Comparison of ENCODE assay signal across 1 cellular context in the genomic region with DNA sequence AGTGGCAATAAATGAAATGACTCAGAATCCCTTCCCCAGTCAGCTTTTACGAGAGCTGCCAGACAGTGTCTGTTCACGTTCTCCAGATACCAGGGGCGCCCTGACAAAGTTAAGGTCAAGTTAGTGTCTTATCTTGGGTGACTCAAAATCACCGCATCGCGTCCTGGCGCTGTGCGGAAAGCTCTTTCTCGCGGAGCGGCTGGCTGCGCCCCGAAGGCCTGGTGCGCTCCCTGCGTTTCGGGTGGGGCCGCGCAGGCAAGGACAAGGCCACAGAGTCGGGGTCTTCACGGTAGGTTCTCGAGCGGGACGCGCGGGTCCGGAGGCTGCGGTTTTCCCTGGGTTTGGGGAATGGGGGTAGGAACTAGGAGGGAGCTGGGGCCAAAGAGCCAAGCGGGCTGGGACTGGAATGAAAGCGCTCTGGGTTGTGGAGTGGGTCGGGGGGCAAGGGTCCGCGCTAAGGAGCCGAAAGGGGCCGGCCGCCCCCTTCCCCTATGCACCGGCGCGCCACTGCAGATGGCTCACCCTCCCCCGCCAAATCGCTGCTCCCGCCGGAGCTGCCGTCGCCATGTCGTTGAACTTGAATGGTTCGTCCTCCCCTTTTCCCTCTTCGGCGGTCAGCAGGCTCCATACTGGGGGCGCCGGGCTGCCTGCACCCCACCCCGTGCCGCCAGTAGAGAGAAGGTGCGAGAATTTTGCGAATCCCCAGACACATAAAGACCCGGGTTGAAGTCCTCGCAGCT.
TF ChIP-seq lines count a peak whose summit lies in the region.

No MANE protein-coding gene starts in this region.

TF ChIP-seq in A549, 52 proteins besides CTCF, POLR2A, EP300 and RAD21 (continued from another document):
- TF ChIP-seq MYC (IDR thresholded peaks at IDR 0.05; ENCODE audit: borderline replicate concordance, low read length): no peak
- 0 out of 2 replicates have a peak, but pooled peaks have one; percentile 14 for TF ChIP-seq FOSL2 (IDR thresholded peaks at IDR 0.05)
- TF ChIP-seq FOSL2 (CRISPR knock-in tag; IDR thresholded peaks at IDR 0.05): peak; percentile 57
- peak in 1 of 2 experiments; percentile 60; a peak in 2 of 5 replicates for TF ChIP-seq JUN (IDR thresholded peaks at IDR 0.05)
- TF ChIP-seq, protein P1, sequence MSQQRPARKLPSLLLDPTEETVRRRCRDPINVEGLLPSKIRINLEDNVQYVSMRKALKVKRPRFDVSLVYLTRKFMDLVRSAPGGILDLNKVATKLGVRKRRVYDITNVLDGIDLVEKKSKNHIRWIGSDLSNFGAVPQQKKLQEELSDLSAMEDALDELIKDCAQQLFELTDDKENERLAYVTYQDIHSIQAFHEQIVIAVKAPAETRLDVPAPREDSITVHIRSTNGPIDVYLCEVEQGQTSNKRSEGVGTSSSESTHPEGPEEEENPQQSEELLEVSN (IDR thresholded peaks at IDR 0.05; ENCODE audit: borderline replicate concordance, low read depth): peak; percentile 44; the same call in 1 of the 2 replicates
- TF ChIP-seq ZNF302 (CRISPR knock-in tag; IDR thresholded peaks at IDR 0.05): no peak
- TF ChIP-seq GATA3 (IDR thresholded peaks at IDR 0.05; ENCODE audit: borderline replicate concordance): peak; percentile 57; the same call in 1 of the 2 replicates
- TF ChIP-seq, protein P2, sequence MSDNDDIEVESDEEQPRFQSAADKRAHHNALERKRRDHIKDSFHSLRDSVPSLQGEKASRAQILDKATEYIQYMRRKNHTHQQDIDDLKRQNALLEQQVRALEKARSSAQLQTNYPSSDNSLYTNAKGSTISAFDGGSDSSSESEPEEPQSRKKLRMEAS (IDR thresholded peaks at IDR 0.05): 0 out of 2 replicates have a peak, but pooled peaks have one; percentile 39
- TF ChIP-seq ZFP36 (IDR thresholded peaks at IDR 0.05; ENCODE audit: borderline replicate concordance, partially characterized antibody): no peak
